21 cellular contexts compared by ENCODE assay signal in the genomic region with DNA sequence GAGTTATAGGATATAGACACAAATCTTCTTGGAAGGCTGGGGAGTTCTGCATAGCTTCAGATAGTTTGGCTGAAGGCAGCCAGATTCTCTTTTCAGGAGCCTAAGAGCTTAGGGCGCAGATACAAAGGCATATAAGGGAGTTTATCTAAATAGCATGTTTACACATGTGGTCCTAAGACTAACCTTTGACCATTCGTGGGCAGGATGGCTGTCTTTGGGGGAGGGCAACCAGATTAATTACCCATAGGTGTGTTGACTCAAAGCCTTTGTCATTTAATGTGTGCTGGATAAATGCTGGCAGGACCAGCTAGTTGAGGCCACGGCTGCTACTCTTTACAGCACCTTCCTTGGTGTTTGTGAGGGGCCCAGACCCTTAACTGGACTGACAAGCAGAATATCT.
DNase-seq lines count a peak whose midpoint lies in the region; ATAC-seq and TF ChIP-seq lines count a peak whose summit lies in the region.
"Had no signal": no experiment of that assay in that cellular context is flagged by ENCODE, and none has a peak within 500 bp of the region (broad histone marks: within the 10 kb centered on the region; RNA-seq: fewer than 3 reads in every experiment).

No MANE protein-coding gene starts in this region.

- DNase-seq in activated naive CD8-positive, alpha-beta T cell treated with anti-CD3 and anti-CD28 coated beads, Interleukin-2, amount 10 ng/mL, durations not matched to agents 7 days and 5 days = no peak
- no peak for DNase-seq in activated naive CD8-positive, alpha-beta T cell treated with anti-CD3 and anti-CD28 coated beads for 36 hours
- DNase-seq in PC-3 (no peak), DMS153 (lab: John Stamatoyannopoulos, UW) (no peak), foreskin melanocyte (no peak)
- DNase-seq in effector memory CD8-positive, alpha-beta T cell = no peak
- DNase-seq in stimulated activated effector memory CD8-positive, alpha-beta T cell treated with anti-CD3 and anti-CD28 coated beads, Interleukin-12 subunit alpha, Interleukin-12 subunit beta, amount 100 ng/mL, for 72 hours (ENCODE audit: low spot score in 2 of 2) = no peak
- DNase-seq: HCEC 1CT; islet precursor cell; Karpas-422; NCI-H2029 treated with DMSO at 0.1 percent for 48 hours; NCI-H226; occipital lobe; retina; SHP77 treated with DMSO at 0.1 percent for 48 hours; spleen; stimulated activated CD4-positive, alpha-beta T cell treated with anti-CD3 and anti-CD28 coated beads, Interleukin-4, amount 100 ng/mL, for 1 hour had no signal

- no peaks in the 10 kb centered on the region for H4K20me1 ChIP-seq in PC-3 (ENCODE audit: low read length)

- H3K4me1 ChIP-seq in PC-3 (ENCODE audit: insufficient read depth, low read length) = peaks cover 21% of the 10 kb centered on the region
- H3K4me1 ChIP-seq: gastroesophageal sphincter had no signal

- peaks cover 21% of the 10 kb centered on the region for H3K4me1 Mint-ChIP-seq in activated naive CD8-positive, alpha-beta T cell treated with anti-CD3 and anti-CD28 coated beads, Interleukin-2, amount 10 ng/mL, durations not matched to agents 7 days and 5 days
- peaks cover 21% of the 10 kb centered on the region for H3K4me1 Mint-ChIP-seq in activated naive CD8-positive, alpha-beta T cell treated with anti-CD3 and anti-CD28 coated beads for 36 hours
- peaks cover 24 to 39% of the 10 kb centered on the region in 2 donors for H3K4me1 Mint-ChIP-seq in effector memory CD8-positive, alpha-beta T cell (ENCODE audit: low read depth in 2 of 2)
- peaks cover 33% of the 10 kb centered on the region for H3K4me1 Mint-ChIP-seq in stimulated activated effector memory CD8-positive, alpha-beta T cell treated with anti-CD3 and anti-CD28 coated beads, Interleukin-12 subunit alpha, Interleukin-12 subunit beta, amount 100 ng/mL, for 72 hours

- no TSS peak for BruUV-seq in PC-3 (replicated peaks; lab: Mats Ljungman, UMichigan)

- peak overlapping the region; percentile 86 for H3K27ac Mint-ChIP-seq in activated naive CD8-positive, alpha-beta T cell treated with anti-CD3 and anti-CD28 coated beads, Interleukin-2, amount 10 ng/mL, durations not matched to agents 7 days and 5 days
- no peak overlapping the region for H3K27ac Mint-ChIP-seq in activated naive CD8-positive, alpha-beta T cell treated with anti-CD3 and anti-CD28 coated beads for 36 hours
- peak overlapping the region; percentile 89 to 91 for H3K27ac Mint-ChIP-seq in effector memory CD8-positive, alpha-beta T cell
- H3K27ac Mint-ChIP-seq in stimulated activated effector memory CD8-positive, alpha-beta T cell treated with anti-CD3 and anti-CD28 coated beads, Interleukin-12 subunit alpha, Interleukin-12 subunit beta, amount 100 ng/mL, for 72 hours = peak overlapping the region; percentile 88

- no peak for TF ChIP-seq CTCF in PC-3 (conservative IDR thresholded peaks at IDR 0.05; ENCODE audit: low read depth, low read length)

- H3K27me3 Mint-ChIP-seq in activated naive CD8-positive, alpha-beta T cell treated with anti-CD3 and anti-CD28 coated beads, Interleukin-2, amount 10 ng/mL, durations not matched to agents 7 days and 5 days = peaks cover 17% of the 10 kb centered on the region
- peaks cover 3% of the 10 kb centered on the region for H3K27me3 Mint-ChIP-seq in activated naive CD8-positive, alpha-beta T cell treated with anti-CD3 and anti-CD28 coated beads for 36 hours
- H3K27me3 Mint-ChIP-seq in effector memory CD8-positive, alpha-beta T cell = no peaks in the 10 kb centered on the region

- no peak overlapping the region for H2AFZ ChIP-seq in PC-3 (ENCODE audit: low read length)

- ATAC-seq in activated naive CD8-positive, alpha-beta T cell treated with anti-CD3 and anti-CD28 coated beads, Interleukin-2, amount 10 ng/mL, durations not matched to agents 7 days and 5 days (ENCODE audit: low read depth) = no peak
- ATAC-seq in PC-3 (no peak), HG03139 (IDR thresholded peaks at IDR 0.05; ENCODE audit: unreplicated experiment) (no peak)
- no peak for ATAC-seq in effector memory CD8-positive, alpha-beta T cell (replicated peaks)
- no peak for ATAC-seq in stimulated activated effector memory CD8-positive, alpha-beta T cell treated with anti-CD3 and anti-CD28 coated beads, Interleukin-12 subunit alpha, Interleukin-12 subunit beta, amount 100 ng/mL, for 72 hours
- ATAC-seq: gastroesophageal sphincter had no signal

- no peaks in the 10 kb centered on the region for H3K79me2 ChIP-seq in PC-3 (ENCODE audit: low read length)

- no peaks in the 10 kb centered on the region for H3F3A ChIP-seq in PC-3 (ENCODE audit: low read length, unreplicated experiment)

- H3K4me3 Mint-ChIP-seq in activated naive CD8-positive, alpha-beta T cell treated with anti-CD3 and anti-CD28 coated beads, Interleukin-2, amount 10 ng/mL, durations not matched to agents 7 days and 5 days = no peak overlapping the region
- no peak overlapping the region for H3K4me3 Mint-ChIP-seq in activated naive CD8-positive, alpha-beta T cell treated with anti-CD3 and anti-CD28 coated beads for 36 hours
- H3K4me3 Mint-ChIP-seq in effector memory CD8-positive, alpha-beta T cell = peak overlapping the region in 1 of 2 donors; percentile 66
- H3K4me3 Mint-ChIP-seq in stimulated activated effector memory CD8-positive, alpha-beta T cell treated with anti-CD3 and anti-CD28 coated beads, Interleukin-12 subunit alpha, Interleukin-12 subunit beta, amount 100 ng/mL, for 72 hours = no peak overlapping the region

- H3K4me3 ChIP-seq in PC-3 (ENCODE audit: low read length) = no peak overlapping the region
- H3K4me3 ChIP-seq: esophagus muscularis mucosa, gastroesophageal sphincter, spleen had no signal

- POLR2A ChIA-PET in activated naive CD8-positive, alpha-beta T cell treated with anti-CD3 and anti-CD28 coated beads, Interleukin-2, amount 10 ng/mL, durations not matched to agents 7 days and 5 days (lab: Charles Lee) = interaction anchor here (0.6 to 2.7 kb wide), 5 partner anchors 10 to 72 kb away, joined by 3 to 11 read pairs (median 4); a partner anchor contains a TSS
- POLR2A ChIA-PET in PC-3 (lab: Charles Lee; ENCODE audit: unreplicated experiment) = no interaction called here

- H3K36me3 ChIP-seq in PC-3 (ENCODE audit: low read depth, low read length) = no peaks in the 10 kb centered on the region
- H3K36me3 ChIP-seq: esophagus muscularis mucosa, gastroesophageal sphincter, spleen had no signal

- CTCF ChIA-PET in PC-3 (lab: Charles Lee) = interaction anchor here (0.8 kb wide), 1 partner anchor 279 kb away, joined by 3 read pairs; no protein-coding TSS in a partner anchor

- no peaks in the 10 kb centered on the region for H3K9me2 ChIP-seq in PC-3 (replicated peaks; ENCODE audit: low read length)

- H3K27ac ChIP-seq in PC-3 (ENCODE audit: low read length) = peak overlapping the region; percentile 70
- H3K27ac ChIP-seq: C4-2B, esophagus muscularis mucosa, gastroesophageal sphincter had no signal

- peaks cover 24% of the 10 kb centered on the region for H3K9me3 Mint-ChIP-seq in activated naive CD8-positive, alpha-beta T cell treated with anti-CD3 and anti-CD28 coated beads, Interleukin-2, amount 10 ng/mL, durations not matched to agents 7 days and 5 days
- peaks cover 30% of the 10 kb centered on the region for H3K9me3 Mint-ChIP-seq in activated naive CD8-positive, alpha-beta T cell treated with anti-CD3 and anti-CD28 coated beads for 36 hours
- H3K9me3 Mint-ChIP-seq in effector memory CD8-positive, alpha-beta T cell = peaks cover 0 to 2% of the 10 kb centered on the region in 2 donors
- peaks cover 15% of the 10 kb centered on the region for H3K9me3 Mint-ChIP-seq in stimulated activated effector memory CD8-positive, alpha-beta T cell treated with anti-CD3 and anti-CD28 coated beads, Interleukin-12 subunit alpha, Interleukin-12 subunit beta, amount 100 ng/mL, for 72 hours

- H3K9me3 ChIP-seq in PC-3 (ENCODE audit: low read length) = no peaks in the 10 kb centered on the region

- H3K27me3 ChIP-seq in PC-3 (ENCODE audit: low read length) = no peaks in the 10 kb centered on the region
- H3K27me3 ChIP-seq: esophagus muscularis mucosa, gastroesophageal sphincter, spleen had no signal

- intact Hi-C loops in PC-3 (cut with micrococcal nuclease) = loop anchor here (10.0 kb wide), 3 partner anchors 206 to 646 kb away; a partner anchor contains a TSS

- H3K9ac ChIP-seq in PC-3 (ENCODE audit: low read length) = 0 out of 2 replicates have a peak overlapping the region, but pooled peaks have one; percentile 28

- peaks cover 26% of the 10 kb centered on the region for H3K36me3 Mint-ChIP-seq in activated naive CD8-positive, alpha-beta T cell treated with anti-CD3 and anti-CD28 coated beads, Interleukin-2, amount 10 ng/mL, durations not matched to agents 7 days and 5 days
- peaks cover 3% of the 10 kb centered on the region for H3K36me3 Mint-ChIP-seq in activated naive CD8-positive, alpha-beta T cell treated with anti-CD3 and anti-CD28 coated beads for 36 hours
- peaks cover 9% of the 10 kb centered on the region for H3K36me3 Mint-ChIP-seq in effector memory CD8-positive, alpha-beta T cell (ENCODE audit: insufficient read depth)
- H3K36me3 Mint-ChIP-seq in stimulated activated effector memory CD8-positive, alpha-beta T cell treated with anti-CD3 and anti-CD28 coated beads, Interleukin-12 subunit alpha, Interleukin-12 subunit beta, amount 100 ng/mL, for 72 hours = peaks cover 7% of the 10 kb centered on the region

- H3K4me2 ChIP-seq in PC-3 (ENCODE audit: low read length) = peak overlapping the region; percentile 77
